ENCODE assay signal across 22 cellular contexts in genomic region chr17:13518271-13519000, GRCh38.
A peak's percentile ranks its signal among the peaks of the same experiment; 100 is the strongest.
DNase-seq lines count a peak whose midpoint lies in the region; ATAC-seq and TF ChIP-seq lines count a peak whose summit lies in the region.
"Had no signal": no experiment of that assay in that cellular context is flagged by ENCODE, and none has a peak within 500 bp of the region (broad histone marks: within the 10 kb centered on the region; RNA-seq: fewer than 3 reads in every experiment).

No MANE protein-coding gene starts in this region.

- H3K4me3 Mint-ChIP-seq in MCF 10A (ENCODE audit: unreplicated experiment): no peak overlapping the region
- no peak overlapping the region for H3K4me3 Mint-ChIP-seq in CD8-positive, alpha-beta memory T cell
- H3K4me3 Mint-ChIP-seq: activated B cell treated with CpG ODN at 0.5 μM for 24 hours; activated CD8-positive, alpha-beta T cell treated with anti-CD3 and anti-CD28 coated beads, Interleukin-2, amount 10 ng/mL, durations not matched to agents 7 days and 5 days; activated naive CD4-positive, alpha-beta T cell treated with anti-CD3 and anti-CD28 coated beads, Interleukin-2, amount 10 ng/mL, durations not matched to agents 7 days and 5 days; activated T-cell treated with anti-CD3 and anti-CD28 coated beads, Interleukin-2, amount 50 U/mL, for 24 hours; brain; neural crest cell had no signal

- H3F3A ChIP-seq in PC-3 (ENCODE audit: low read length, unreplicated experiment): no peaks in the 10 kb centered on the region

- CTCF ChIA-PET in PC-3 (lab: Charles Lee) (no interaction called here), MCF 10A (lab: Yijun Ruan, JAX) (interaction anchor here (0.9 kb wide), 1 partner anchor 20 kb away, joined by 4 read pairs; no protein-coding TSS in a partner anchor)
- CTCF ChIA-PET in CD8-positive, alpha-beta memory T cell (lab: Charles Lee): no interaction called here

- no TSS peak for BruUV-seq in PC-3 (replicated peaks; lab: Mats Ljungman, UMichigan)
- no TSS peak for BruUV-seq in MCF 10A (replicated peaks; lab: Mats Ljungman, UMichigan)

- H3K36me3 Mint-ChIP-seq in MCF 10A (ENCODE audit: insufficient read depth, unreplicated experiment): peaks cover 13% of the 10 kb centered on the region
- H3K36me3 Mint-ChIP-seq in CD8-positive, alpha-beta memory T cell: no peaks in the 10 kb centered on the region
- H3K36me3 Mint-ChIP-seq: activated naive CD4-positive, alpha-beta T cell treated with anti-CD3 and anti-CD28 coated beads, Interleukin-2, amount 10 ng/mL, durations not matched to agents 7 days and 5 days; brain had no signal

- H3K4me3 ChIP-seq in AG09309 (ENCODE audit: control insufficient read depth, low read depth, low read length) (no peak overlapping the region), HFF-Myc (replicated peaks; ENCODE audit: low read depth, low read length) (no peak overlapping the region), PC-3 (ENCODE audit: low read length) (no peak overlapping the region)
- H3K4me3 ChIP-seq in CD8-positive, alpha-beta memory T cell (ENCODE audit: low read length): no peak overlapping the region
- H3K4me3 ChIP-seq: coronary artery had no signal

- ATAC-seq in PC-3 (no peak), HG03139 (IDR thresholded peaks at IDR 0.05; ENCODE audit: unreplicated experiment) (no peak)
- ATAC-seq: activated CD8-positive, alpha-beta T cell treated with anti-CD3 and anti-CD28 coated beads, Interleukin-2, amount 10 ng/mL, durations not matched to agents 7 days and 5 days; left lobe of liver had no signal

- intact Hi-C loops in PC-3 (cut with micrococcal nuclease) (no loop called here), MCF 10A (cut with micrococcal nuclease) (no loop called here)

- H3K9ac ChIP-seq in PC-3 (ENCODE audit: low read length): no peak overlapping the region

- H3K36me3 ChIP-seq in PC-3 (ENCODE audit: low read depth, low read length): no peaks in the 10 kb centered on the region
- no peaks in the 10 kb centered on the region for H3K36me3 ChIP-seq in CD8-positive, alpha-beta memory T cell (ENCODE audit: insufficient read depth, low read length)

- H3K27ac Mint-ChIP-seq in MCF 10A (ENCODE audit: low read depth, unreplicated experiment): no peak overlapping the region
- no peak overlapping the region for H3K27ac Mint-ChIP-seq in CD8-positive, alpha-beta memory T cell
- H3K27ac Mint-ChIP-seq: activated B cell treated with CpG ODN at 0.5 μM for 24 hours; activated CD8-positive, alpha-beta T cell treated with anti-CD3 and anti-CD28 coated beads, Interleukin-2, amount 10 ng/mL, durations not matched to agents 7 days and 5 days; activated naive CD4-positive, alpha-beta T cell treated with anti-CD3 and anti-CD28 coated beads, Interleukin-2, amount 10 ng/mL, durations not matched to agents 7 days and 5 days; activated T-cell treated with anti-CD3 and anti-CD28 coated beads, Interleukin-2, amount 50 U/mL, for 24 hours; brain had no signal

- peak; percentile 14 for DNase-seq in AG09309 (ENCODE audit: low read depth)
- peak; percentile 25 for DNase-seq in HFF-Myc (ENCODE audit: extremely low read depth, low read depth)
- DNase-seq in astrocyte of the hippocampus (ENCODE audit: low read depth, low spot score): peak; percentile 66
- DNase-seq in iris pigment epithelial cell (ENCODE audit: low read depth): peak; percentile 82
- no peak for DNase-seq in PC-3
- DNase-seq in MCF 10A (ENCODE audit: unreplicated experiment): no peak
- no peak for DNase-seq in CD8-positive, alpha-beta memory T cell
- DNase-seq: activated B cell treated with CpG ODN at 0.5 μM for 24 hours; activated CD8-positive, alpha-beta T cell treated with anti-CD3 and anti-CD28 coated beads, Interleukin-2, amount 10 ng/mL, durations not matched to agents 7 days and 5 days; activated naive CD4-positive, alpha-beta T cell treated with anti-CD3 and anti-CD28 coated beads, Interleukin-2, amount 10 ng/mL, durations not matched to agents 7 days and 5 days; activated T-cell treated with anti-CD3 and anti-CD28 coated beads, Interleukin-2, amount 50 U/mL, for 24 hours; DND-41; NCI-H1436 treated with DMSO at 0.1 percent for 48 hours; NCI-H2171; NCI-H69; SHP77 treated with DMSO at 0.1 percent for 48 hours; T-helper 2 cell had no signal

- no peaks in the 10 kb centered on the region for H3K27me3 ChIP-seq in PC-3 (ENCODE audit: low read length)
- no peaks in the 10 kb centered on the region for H3K27me3 ChIP-seq in CD8-positive, alpha-beta memory T cell (ENCODE audit: insufficient read depth, low read length, poor library complexity, severe bottlenecking)

- no peaks in the 10 kb centered on the region for H3K9me2 ChIP-seq in PC-3 (replicated peaks; ENCODE audit: low read length)

- POLR2A ChIA-PET in PC-3 (lab: Charles Lee; ENCODE audit: unreplicated experiment) (no interaction called here), MCF 10A (lab: Yijun Ruan, JAX) (interaction anchor here (0.6 to 1.1 kb wide), 2 partner anchors 79 to 551 kb away, joined by 3 to 5 read pairs; partner anchors contain the start of gene COX10)
- POLR2A ChIA-PET in CD8-positive, alpha-beta memory T cell (lab: Charles Lee): no interaction called here

- no peak overlapping the region for H3K27ac ChIP-seq in PC-3 (ENCODE audit: low read length)
- no peak overlapping the region for H3K27ac ChIP-seq in CD8-positive, alpha-beta memory T cell (ENCODE audit: low read depth, low read length)
- H3K27ac ChIP-seq: coronary artery had no signal

- peaks cover 7% of the 10 kb centered on the region for H3K9me3 Mint-ChIP-seq in MCF 10A (ENCODE audit: unreplicated experiment)
- H3K9me3 Mint-ChIP-seq in CD8-positive, alpha-beta memory T cell: no peaks in the 10 kb centered on the region
- H3K9me3 Mint-ChIP-seq: activated B cell treated with CpG ODN at 0.5 μM for 24 hours; activated naive CD4-positive, alpha-beta T cell treated with anti-CD3 and anti-CD28 coated beads, Interleukin-2, amount 10 ng/mL, durations not matched to agents 7 days and 5 days; activated T-cell treated with anti-CD3 and anti-CD28 coated beads, Interleukin-2, amount 50 U/mL, for 24 hours; brain; neural crest cell had no signal

- no peaks in the 10 kb centered on the region for H3K4me1 Mint-ChIP-seq in MCF 10A (ENCODE audit: insufficient read depth, unreplicated experiment)
- H3K4me1 Mint-ChIP-seq in CD8-positive, alpha-beta memory T cell: no peaks in the 10 kb centered on the region
- H3K4me1 Mint-ChIP-seq: activated B cell treated with CpG ODN at 0.5 μM for 24 hours; activated naive CD4-positive, alpha-beta T cell treated with anti-CD3 and anti-CD28 coated beads, Interleukin-2, amount 10 ng/mL, durations not matched to agents 7 days and 5 days had no signal

- H3K79me2 ChIP-seq in PC-3 (ENCODE audit: low read length): no peaks in the 10 kb centered on the region

- TF ChIP-seq CTCF in AG09309 (IDR thresholded peaks at IDR 0.05; ENCODE audit: control insufficient read depth, insufficient read depth, low read depth, low read length, missing control alignments) (no peak), HFF-Myc (IDR thresholded peaks at IDR 0.05; ENCODE audit: low read depth, low read length, missing control alignments) (no peak), PC-3 (conservative IDR thresholded peaks at IDR 0.05; ENCODE audit: low read depth, low read length) (no peak), MCF 10A (IDR thresholded peaks at IDR 0.05; ENCODE audit: unreplicated experiment) (no peak)

- H3K4me2 ChIP-seq in PC-3 (ENCODE audit: low read length): no peak overlapping the region

- H3K4me1 ChIP-seq in PC-3 (ENCODE audit: insufficient read depth, low read length): no peaks in the 10 kb centered on the region
- no peaks in the 10 kb centered on the region for H3K4me1 ChIP-seq in CD8-positive, alpha-beta memory T cell (ENCODE audit: insufficient read depth, low read length)

- no peaks in the 10 kb centered on the region for H3K9me3 ChIP-seq in PC-3 (ENCODE audit: low read length)
- no peaks in the 10 kb centered on the region for H3K9me3 ChIP-seq in CD8-positive, alpha-beta memory T cell (ENCODE audit: low read length)

- H4K20me1 ChIP-seq in PC-3 (ENCODE audit: low read length): no peaks in the 10 kb centered on the region

- H3K27me3 Mint-ChIP-seq in MCF 10A (ENCODE audit: insufficient read depth, unreplicated experiment): no peaks in the 10 kb centered on the region
- H3K27me3 Mint-ChIP-seq in CD8-positive, alpha-beta memory T cell: no peaks in the 10 kb centered on the region
- H3K27me3 Mint-ChIP-seq: activated B cell treated with CpG ODN at 0.5 μM for 24 hours; activated naive CD4-positive, alpha-beta T cell treated with anti-CD3 and anti-CD28 coated beads, Interleukin-2, amount 10 ng/mL, durations not matched to agents 7 days and 5 days had no signal

- H2AFZ ChIP-seq in PC-3 (ENCODE audit: low read length): no peak overlapping the region

Comparison
In these comparisons a context has a peak if more than half of its experiments do, and no peak if none do; other contexts are left out.
1. DNase-seq: peak in AG09309 (single experiment), HFF-Myc (single experiment), astrocyte of the hippocampus (single experiment) and iris pigment epithelial cell (single experiment); none in PC-3 (single experiment), MCF 10A (single experiment) and CD8-positive, alpha-beta memory T cell (0 of 5).